Comparison of ENCODE assay signal across 9 cellular contexts in the genomic region with DNA sequence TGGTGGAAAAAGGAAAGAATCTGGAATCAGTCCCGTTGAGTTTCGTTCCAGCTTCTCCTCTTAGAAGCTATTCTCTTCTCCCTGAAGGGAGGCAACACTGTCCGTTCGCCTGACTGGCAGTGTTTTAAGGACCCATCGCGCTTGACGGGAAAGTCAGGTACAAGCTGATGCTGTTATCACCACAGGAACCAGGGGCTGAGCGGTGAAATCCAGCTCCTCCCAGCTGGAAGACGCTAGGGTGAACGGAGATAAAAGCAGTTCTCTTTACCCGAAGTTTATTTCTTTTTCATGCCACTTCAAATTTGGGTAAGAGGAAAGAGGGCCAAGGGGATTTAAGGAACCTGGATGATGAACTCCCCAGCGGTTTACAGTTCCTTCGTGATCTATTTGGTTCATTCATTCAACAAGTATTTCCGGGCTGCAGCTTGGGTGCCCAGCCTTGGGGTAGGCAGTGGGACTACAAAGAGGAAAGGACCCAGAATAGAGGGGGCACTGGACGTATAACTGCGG. TPM values are rescaled to one million over a fixed set of nuclear protein-coding genes. Genes with fewer than 3 reads are reported as not detected.
DNase-seq lines count a peak whose midpoint lies in the region; ATAC-seq, FAIRE-seq and TF ChIP-seq lines count a peak whose summit lies in the region.
"Had no signal": no experiment of that assay in that cellular context is flagged by ENCODE, and none has a peak within 500 bp of the region (broad histone marks: within the 10 kb centered on the region; RNA-seq: fewer than 3 reads in every experiment).

No MANE protein-coding gene starts in this region.

- intact Hi-C loops in stomach (cut with DNase I; ENCODE audit: low total_unique reads), result no loop called here

- no peak for TF ChIP-seq RAD21 in SK-N-SH (IDR thresholded peaks at IDR 0.05; ENCODE audit: low read length)

- H3K9ac ChIP-seq in SK-N-SH, result no peak overlapping the region

- no peaks in the 10 kb centered on the region for H3K79me2 ChIP-seq in SK-N-SH (ENCODE audit: insufficient read depth)

- WGBS in SK-N-SH (ENCODE audit: low lambda C conversion rate), result 43% methylated on average over 16 of the region's 16 CpGs
- WGBS in iPS DF 6.9 (ENCODE audit: insufficient coverage, insufficient read length), result no CpG with 5 or more reads among the region's 16 CpGs
- WGBS in stomach, 5 donors, result 5 to 10% (median 8%) methylated on average over 14 to 16 of the region's 16 CpGs

- H3K4me2 ChIP-seq in SK-N-SH, result no peak overlapping the region; the same call in 1 of the 2 replicates

- TF ChIP-seq EP300 in SK-N-SH (IDR thresholded peaks at IDR 0.05; ENCODE audit: borderline replicate concordance in 1 of 2, low read depth in 1 of 2, low read length in 1 of 2) (no peak), stomach (IDR thresholded peaks at IDR 0.05) (no peak)

- H2AFZ ChIP-seq in SK-N-SH (ENCODE audit: low read depth), result no peak overlapping the region; the same call in 1 of the 2 replicates

- H3K27me3 ChIP-seq in SK-N-SH (ENCODE audit: insufficient read depth) (no peaks in the 10 kb centered on the region), WERI-Rb-1 (ENCODE audit: insufficient read depth, low read depth, severe bottlenecking) (no peaks in the 10 kb centered on the region), iPS DF 6.9 (ENCODE audit: control insufficient read depth, insufficient read depth, low read length) (peaks cover 4% of the 10 kb centered on the region; the same call in 1 of the 2 replicates), stomach (peaks cover 0 to 12% (median 8%) of the 10 kb centered on the region in 3 donors)

- ATAC-seq in SK-N-SH treated with all-trans-retinoic acid at 6 μM for 48 hours (no peak), GM18511 (IDR thresholded peaks at IDR 0.05; ENCODE audit: unreplicated experiment) (no peak)

- no peak for FAIRE-seq in RCC 7860 (lab: Jason Lieb, UNC)

- no peaks in the 10 kb centered on the region for H3F3A ChIP-seq in SK-N-SH (replicated peaks; ENCODE audit: insufficient read depth)

- no peaks in the 10 kb centered on the region for H4K20me1 ChIP-seq in SK-N-SH (ENCODE audit: insufficient read depth)

- POLR2A ChIA-PET in SK-N-SH (lab: Yijun Ruan, JAX), result no interaction called here

- H3K4me1 ChIP-seq in SK-N-SH (ENCODE audit: control insufficient read depth in 1 of 2, insufficient read depth in 2 of 2, low read depth in 1 of 2, low read length in 1 of 2), result no peaks in the 10 kb centered on the region; a peak in 1 of 4 replicates
- H3K4me1 ChIP-seq in iPS DF 6.9 (ENCODE audit: control insufficient read depth, insufficient read depth, low read length), result no peaks in the 10 kb centered on the region
- H3K4me1 ChIP-seq in stomach, result peaks cover 3 to 12% (median 8%) of the 10 kb centered on the region in 4 donors

- no peak overlapping the region for H3K27ac ChIP-seq in SK-N-SH (ENCODE audit: low read depth in 2 of 2, low read length in 1 of 2)
- no peak overlapping the region for H3K27ac ChIP-seq in WERI-Rb-1
- no peak overlapping the region for H3K27ac ChIP-seq in iPS DF 6.9 (ENCODE audit: low read length)
- H3K27ac ChIP-seq in stomach, result peak overlapping the region in 1 of 5 donors; percentile 22

- no peaks in the 10 kb centered on the region for H3K36me3 ChIP-seq in SK-N-SH (replicated peaks in 1 of 2; ENCODE audit: control insufficient read depth in 1 of 2, insufficient read depth in 2 of 2, low read length in 1 of 2)
- no peaks in the 10 kb centered on the region for H3K36me3 ChIP-seq in WERI-Rb-1
- no peaks in the 10 kb centered on the region for H3K36me3 ChIP-seq in iPS DF 6.9 (ENCODE audit: control insufficient read depth, insufficient read depth, low read length)
- H3K36me3 ChIP-seq in stomach, result no peaks in the 10 kb centered on the region

- H3K4me3 ChIP-seq in SK-N-SH (ENCODE audit: low read depth in 2 of 2, low read length in 1 of 2), result peak overlapping the region in 1 of 2 experiments; percentile 36; a peak in 2 of 4 replicates
- peak overlapping the region; percentile 58 for H3K4me3 ChIP-seq in WERI-Rb-1 (ENCODE audit: low read depth, low read length)
- H3K4me3 ChIP-seq in iPS DF 6.9 (ENCODE audit: low read length), result peak overlapping the region; percentile 52; the same call in 1 of the 2 replicates
- H3K4me3 ChIP-seq in stomach, result peak overlapping the region; percentile 48 to 54 (median 49)

- no peaks in the 10 kb centered on the region for H3K9me3 ChIP-seq in SK-N-SH
- no peaks in the 10 kb centered on the region for H3K9me3 ChIP-seq in WERI-Rb-1 (ENCODE audit: severe bottlenecking)
- no peaks in the 10 kb centered on the region for H3K9me3 ChIP-seq in iPS DF 6.9 (ENCODE audit: control insufficient read depth, insufficient read depth, low read length)
- H3K9me3 ChIP-seq in stomach, result no peaks in the 10 kb centered on the region

- H3K9me2 ChIP-seq in SK-N-SH, result no peaks in the 10 kb centered on the region

- CTCF ChIA-PET in SK-N-SH (lab: Yijun Ruan, JAX), result no interaction called here

- TF ChIP-seq POLR2A in stomach (IDR thresholded peaks at IDR 0.05), result no peak

- DNase-seq in SK-N-SH (peak; percentile 29), WERI-Rb-1 (peak; percentile 12), iPS DF 6.9 (ENCODE audit: low read depth, low spot score) (no peak), stomach (no peak), ureter (ENCODE audit: low spot score) (no peak), RCC 7860 (ENCODE audit: low spot score) (no peak)

- TF ChIP-seq CTCF in SK-N-SH (IDR thresholded peaks at IDR 0.05) (no peak), WERI-Rb-1 (IDR thresholded peaks at IDR 0.05; ENCODE audit: low read depth, low read length) (no peak), stomach (IDR thresholded peaks at IDR 0.05) (no peak)

TF ChIP-seq in SK-N-SH, 30 proteins besides CTCF, POLR2A, EP300 and RAD21:
- TF ChIP-seq PBX3 (IDR thresholded peaks at IDR 0.05), result no peak
- TF ChIP-seq NFIC (IDR thresholded peaks at IDR 0.05; ENCODE audit: borderline replicate concordance), result no peak
- no peak for TF ChIP-seq RXRA (IDR thresholded peaks at IDR 0.05; ENCODE audit: borderline replicate concordance, low read depth)
- TF ChIP-seq TAF1 (IDR thresholded peaks at IDR 0.05; ENCODE audit: borderline replicate concordance, low read depth, low read length), result no peak
- TF ChIP-seq MXI1 (IDR thresholded peaks at IDR 0.05; ENCODE audit: low read depth, low read length), result no peak

TF ChIP-seq in SK-N-SH treated with all-trans-retinoic acid at 6 μM for 48 hours, 23 proteins besides CTCF, POLR2A, EP300 and RAD21:
- TF ChIP-seq ZFP30 (CRISPR knock-in tag; IDR thresholded peaks at IDR 0.05), result no peak

RNA-seq across cellular contexts. Expression of gene DEUP1, which starts 0.6 kb away (rescaled TPM):
- polyA plus RNA-seq in SK-N-SH (2012; rRNA removed) (not detected in 2 replicates), stomach (not detected)
- not detected in 2 replicates for polyA plus RNA-seq in SK-N-SH (2012; cell fraction: cytosol; rRNA removed)
- polyA plus RNA-seq in SK-N-SH (2012; cell fraction: nucleus; rRNA removed), result not detected in 2 replicates
- total RNA-seq in stomach (not detected), ureter (not detected)
- polyA plus RNA-seq: IgD-negative memory B cell had no signal

Comparison
In these comparisons a context has a peak if more than half of its experiments do, and no peak if none do; other contexts are left out.
1. DNase-seq: peak in SK-N-SH (single experiment) and WERI-Rb-1 (single experiment); none in iPS DF 6.9 (single experiment), stomach (single experiment), ureter (single experiment) and RCC 7860 (single experiment).